7 cellular contexts compared by ENCODE assay signal in the genomic region with DNA sequence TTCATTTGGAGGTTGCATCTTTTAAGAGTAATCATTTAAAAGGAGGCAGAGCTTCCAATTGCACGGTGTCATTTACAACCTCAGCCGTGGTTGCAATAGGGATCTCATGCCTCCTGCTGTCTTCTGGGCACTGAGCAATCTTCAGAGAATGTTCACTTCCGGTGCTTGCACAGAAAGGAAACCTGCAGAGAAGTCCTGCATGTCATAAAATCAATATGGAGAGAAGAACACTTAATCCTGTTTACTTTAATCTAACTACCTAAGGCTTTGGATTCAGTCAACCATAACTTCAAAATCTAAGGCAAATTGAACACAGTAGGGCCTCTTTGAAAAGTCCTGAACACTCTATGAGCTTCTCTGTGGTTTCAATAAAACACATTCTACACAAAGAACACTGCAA. TPM values are rescaled to one million over a fixed set of nuclear protein-coding genes. Genes with fewer than 3 reads are reported as not detected.
DNase-seq lines count a peak whose midpoint lies in the region; ATAC-seq, FAIRE-seq and TF ChIP-seq lines count a peak whose summit lies in the region.

No MANE protein-coding gene starts in this region.

- DNase-seq in GM12891 (ENCODE audit: insufficient read length, low spot score) (no peak), Kasumi-1 (lab: John Stamatoyannopoulos, UW) (peak; percentile 71 to 72), UCSD-AML1 (lab: John Stamatoyannopoulos, UW; ENCODE audit: unreplicated experiment) (peak; percentile 21), mucosa of gallbladder (ENCODE audit: low spot score) (peak; percentile 33), iPS-NIHi7 (ENCODE audit: extremely low spot score) (no peak)

- no peak for TF ChIP-seq POLR2A in GM12891 (IDR thresholded peaks at IDR 0.05; ENCODE audit: low read depth, low read length)

- FAIRE-seq in GM12891 (lab: Jason Lieb, UNC) = no peak

- ATAC-seq in HG02763 (IDR thresholded peaks at IDR 0.05; ENCODE audit: unreplicated experiment) (no peak), HG02885 (IDR thresholded peaks at IDR 0.05; ENCODE audit: poor library complexity, unreplicated experiment) (no peak)

TF ChIP-seq in GM12891, 5 proteins besides CTCF, POLR2A, EP300 and RAD21:
- TF ChIP-seq SPI1 (IDR thresholded peaks at IDR 0.05; ENCODE audit: low read depth, low read length) = peak; percentile 10; the same call in 1 of the 2 replicates
- no peak for TF ChIP-seq PAX5 (IDR thresholded peaks at IDR 0.05; ENCODE audit: insufficient read depth, low read length, severe bottlenecking)
- no peak for TF ChIP-seq POU2F2 (IDR thresholded peaks at IDR 0.05; ENCODE audit: low read depth, low read length)
- TF ChIP-seq POLR2AphosphoS5 (IDR thresholded peaks at IDR 0.05; ENCODE audit: low read depth, low read length) = no peak

RNA-seq across cellular contexts. Expression of a gene that starts 11.3 kb away (rescaled TPM):
- polyA plus RNA-seq in GM12891 (2012; ENCODE audit: low read depth, missing spikeins) = 1.1 TPM
- total RNA-seq in mucosa of gallbladder = 2.7 TPM

Comparison
In these comparisons a context has a peak if more than half of its experiments do, and no peak if none do; other contexts are left out.
1. DNase-seq: peak in Kasumi-1 (2 of 2), UCSD-AML1 (single experiment) and mucosa of gallbladder (single experiment); none in GM12891 (single experiment) and iPS-NIHi7 (single experiment).